26 cellular contexts compared by ENCODE assay signal in the genomic region with DNA sequence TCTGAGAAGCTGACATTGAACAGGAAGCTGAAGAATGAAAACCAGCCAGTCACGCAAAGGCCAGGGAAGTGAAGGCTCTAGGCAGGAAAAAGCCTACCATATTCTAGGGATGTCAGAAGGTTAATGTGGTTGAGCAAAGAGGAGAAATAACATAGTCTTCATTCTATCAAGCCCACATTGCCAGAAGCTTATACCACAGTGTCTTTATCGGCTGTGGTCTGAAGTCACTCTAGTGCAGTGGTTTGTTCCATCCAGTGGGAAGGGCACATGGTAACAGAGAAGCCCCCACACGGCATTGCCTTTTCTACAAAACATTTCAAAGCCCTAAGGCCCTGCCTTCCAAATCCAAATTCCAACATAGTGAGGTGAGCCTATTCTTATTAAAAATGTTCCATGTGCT.
DNase-seq lines count a peak whose midpoint lies in the region; ATAC-seq, FAIRE-seq and TF ChIP-seq lines count a peak whose summit lies in the region.
"Had no signal": no experiment of that assay in that cellular context is flagged by ENCODE, and none has a peak within 500 bp of the region (broad histone marks: within the 10 kb centered on the region; RNA-seq: fewer than 3 reads in every experiment).

No MANE protein-coding gene starts in this region.

- H3K36me3 ChIP-seq in right lobe of liver (no peaks in the 10 kb centered on the region), HepG2 (replicated peaks in 1 of 2; ENCODE audit: control insufficient read depth in 1 of 2, insufficient read depth in 2 of 2, low read length in 2 of 2) (no peaks in the 10 kb centered on the region), stomach smooth muscle (ENCODE audit: control insufficient read depth in 2 of 2, insufficient read depth in 2 of 2, low read length in 2 of 2) (no peaks in the 10 kb centered on the region)
- H3K36me3 ChIP-seq: MG63, pancreas, thyroid gland had no signal

- intact Hi-C loops in right lobe of liver (cut with DNase I): no loop called here
- intact Hi-C loops in HepG2 (cut with micrococcal nuclease; ENCODE audit: unreplicated experiment): no loop called here

- POLR2A ChIA-PET in HepG2 (lab: Yijun Ruan, JAX): no interaction called here

- CTCF ChIA-PET in HepG2 (lab: Yijun Ruan, JAX; ENCODE audit: low intra/inter-chr PET ratio, low total read pairs): no interaction called here

- H3K9ac ChIP-seq in HepG2 (ENCODE audit: insufficient read depth, low read depth, low read length): no peak overlapping the region
- H3K9ac ChIP-seq in stomach smooth muscle (ENCODE audit: low read length in 2 of 2): no peak overlapping the region

- H3K9me3 ChIP-seq in right lobe of liver (no peaks in the 10 kb centered on the region), HepG2 (ENCODE audit: low read length) (no peaks in the 10 kb centered on the region), stomach smooth muscle (ENCODE audit: control insufficient read depth in 2 of 2, low read length in 2 of 2) (no peaks in the 10 kb centered on the region)
- H3K9me3 ChIP-seq: MG63, pancreas, thyroid gland had no signal

- in situ Hi-C loops in HepG2 (cut with HindIII; ENCODE audit: extremely low pct_ligation_motif_present, low pct_unique_long_range_greater_than_20kb): no loop called here

- H3K4me2 ChIP-seq in HepG2 (ENCODE audit: low read depth, low read length): no peak overlapping the region
- H3K4me2 ChIP-seq: PC-9 had no signal

- ATAC-seq in right lobe of liver: no peak
- ATAC-seq in HepG2: no peak
- no peak for ATAC-seq in left lobe of liver
- no peak for ATAC-seq in GM18519 (IDR thresholded peaks at IDR 0.05; ENCODE audit: low FRiP score, unreplicated experiment)
- ATAC-seq: activated CD8-positive, alpha-beta memory T cell treated with anti-CD3 and anti-CD28 coated beads, Interleukin-2, amount 10 ng/mL, durations not matched to agents 7 days and 5 days; SK-N-SH treated with all-trans-retinoic acid at 6 μM for 48 hours; stimulated activated naive CD8-positive, alpha-beta T cell treated with anti-CD3 and anti-CD28 coated beads, Interleukin-15, Interleukin-2, amounts not matched to agents 100 U/mL and 50 U/mL, for 24 hours; T-helper 17 cell had no signal

- TF ChIP-seq POLR2A in right lobe of liver (IDR thresholded peaks at IDR 0.05) (no peak), HepG2 (IDR thresholded peaks at IDR 0.05; ENCODE audit: insufficient read depth in 1 of 2, low read depth in 2 of 2, low read length in 2 of 2) (no peak)

- H3K79me2 ChIP-seq in HepG2 (ENCODE audit: insufficient read depth, low read length): no peaks in the 10 kb centered on the region

- 89% methylated on average over 3 of the region's 3 CpGs for WGBS in right lobe of liver (ENCODE audit: insufficient coverage, low coverage, low lambda C conversion rate, missing lambda C conversion rate)
- whole genome bisulfite sequencing in HepG2 (ENCODE audit: low lambda C conversion rate): 47% methylated on average over 3 of the region's 3 CpGs

- FAIRE-seq in HepG2 (lab: Jason Lieb, UNC): no peak
- FAIRE-seq: frontal cortex, pancreas had no signal

- H3K27me3 ChIP-seq in right lobe of liver (no peaks in the 10 kb centered on the region), HepG2 (ENCODE audit: control insufficient read depth in 1 of 2, insufficient read depth in 2 of 2, low read length in 2 of 2) (no peaks in the 10 kb centered on the region), stomach smooth muscle (ENCODE audit: control insufficient read depth in 1 of 2, insufficient read depth in 2 of 2, low read length in 2 of 2) (no peaks in the 10 kb centered on the region)
- H3K27me3 ChIP-seq: MG63, pancreas, thyroid gland had no signal

- H3K4me1 ChIP-seq in right lobe of liver (peaks cover 0 to 8% (median 0%) of the 10 kb centered on the region in 4 donors), HepG2 (ENCODE audit: insufficient read depth, low read length) (no peaks in the 10 kb centered on the region), stomach smooth muscle (ENCODE audit: control insufficient read depth, insufficient read depth, low read length) (peaks cover 24% of the 10 kb centered on the region)
- H3K4me1 ChIP-seq: pancreas had no signal

- DNase-seq in right lobe of liver (no peak), HepG2 (ENCODE audit: low spot score) (no peak), islet precursor cell (peak; percentile 16), left lobe of liver (ENCODE audit: low spot score) (no peak)
- DNase-seq in activated effector memory CD4-positive, alpha-beta T cell treated with Interleukin-2 at 50 U/mL for 16 hours: no peak
- DNase-seq in activated CD8-positive, alpha-beta memory T cell treated with anti-CD3 and anti-CD28 coated beads, Interleukin-2, amount 50 U/mL, for 4 hours: no peak
- DNase-seq: activated CD4-positive, alpha-beta T cell treated with anti-CD3 and anti-CD28 coated beads, Interleukin-2, amount 50 U/mL, for 4 hours; activated CD8-positive, alpha-beta memory T cell treated with anti-CD3 and anti-CD28 coated beads, Interleukin-2, amount 10 ng/mL, durations not matched to agents 7 days and 5 days; activated T-cell treated with anti-CD3 and anti-CD28 coated beads, Interleukin-2, amount 50 U/mL, for 48 hours; Calu3; CD4-positive, CD25-positive, alpha-beta regulatory T cell; dermis blood vessel endothelial cell; NCI-H1930; NCI-H524; pancreas; Right ventricle myocardium superior; stimulated activated CD4-positive, alpha-beta T cell treated with anti-CD3 and anti-CD28 coated beads, Interleukin-1b, Interleukin-23, amount 100 ng/mL, for 48 hours; stimulated activated naive CD8-positive, alpha-beta T cell treated with anti-CD3 and anti-CD28 coated beads, Interleukin-15, Interleukin-2, amounts not matched to agents 100 U/mL and 50 U/mL, for 24 hours; T-helper 17 cell; thyroid gland had no signal

- no peak overlapping the region for H2AFZ ChIP-seq in HepG2 (ENCODE audit: low read length)
- H2AFZ ChIP-seq: PC-9 had no signal

- H4K20me1 ChIP-seq in HepG2 (ENCODE audit: insufficient read depth, low read length): no peaks in the 10 kb centered on the region; the same call in 1 of the 2 replicates

- TF ChIP-seq EP300 in HepG2 (IDR thresholded peaks at IDR 0.05; ENCODE audit: low read depth in 2 of 2, low read length in 2 of 2): no peak
- TF ChIP-seq EP300 in HepG2 (CRISPR knock-in tag; IDR thresholded peaks at IDR 0.05; ENCODE audit: borderline replicate concordance): no peak

- peak overlapping the region in 2 of 3 donors; percentile 1 to 24 for H3K27ac ChIP-seq in right lobe of liver
- H3K27ac ChIP-seq in HepG2 (ENCODE audit: extremely low read length, insufficient read depth, low read length): no peak overlapping the region
- H3K27ac ChIP-seq in stomach smooth muscle (ENCODE audit: low read length): peak overlapping the region; percentile 3
- H3K27ac ChIP-seq: pancreas, PC-9, thyroid gland had no signal

- BruUV-seq in HepG2 (replicated peaks; lab: Mats Ljungman, UMichigan): no TSS peak

- H3K4me3 ChIP-seq in right lobe of liver (no peak overlapping the region), HepG2 (replicated peaks in 1 of 3; ENCODE audit: insufficient read depth in 1 of 3, low read depth in 2 of 3, low read length in 3 of 3) (no peak overlapping the region), stomach smooth muscle (ENCODE audit: low read length in 2 of 2) (no peak overlapping the region)
- H3K4me3 ChIP-seq: MG63, pancreas, PC-9, thyroid gland had no signal

- TF ChIP-seq RAD21 in HepG2 (CRISPR knock-in tag; IDR thresholded peaks at IDR 0.05): no peak

- TF ChIP-seq CTCF in right lobe of liver (IDR thresholded peaks at IDR 0.05): no peak
- no peak for TF ChIP-seq CTCF in HepG2 (CRISPR knock-in tag; IDR thresholded peaks at IDR 0.05)

TF ChIP-seq in HepG2, 621 proteins besides CTCF, POLR2A, EP300 and RAD21 (continues in another document):
- no peak for TF ChIP-seq NFAT5 (CRISPR knock-in tag; IDR thresholded peaks at IDR 0.05)
- no peak for TF ChIP-seq NCOA1 (CRISPR knock-in tag; IDR thresholded peaks at IDR 0.05)
